ENCODE assay signal across 1 cellular context in genomic region chr1:198269352-198269940, GRCh38.
TF ChIP-seq lines count a peak whose summit lies in the region.

No MANE protein-coding gene starts in this region.

TF ChIP-seq in endothelial cell of umbilical vein, 7 proteins besides CTCF, POLR2A, EP300 and RAD21:
- TF ChIP-seq GATA2 (IDR thresholded peaks at IDR 0.05; ENCODE audit: insufficient read depth, insufficient read length, low read depth, low read length) (no peak), POLR2AphosphoS5 (IDR thresholded peaks at IDR 0.05; ENCODE audit: insufficient read depth, low read depth, low read length) (no peak), JUN (IDR thresholded peaks at IDR 0.05; ENCODE audit: borderline replicate concordance, insufficient read depth, insufficient read length, low read depth) (peak; percentile 52), MYC (IDR thresholded peaks at IDR 0.05; ENCODE audit: low read depth, low read length) (no peak), MAX (IDR thresholded peaks at IDR 0.05; ENCODE audit: insufficient read depth, insufficient read length) (no peak), FOS (IDR thresholded peaks at IDR 0.05; ENCODE audit: borderline replicate concordance, insufficient read depth, low read length) (peak; percentile 60), EZH2 (IDR thresholded peaks at IDR 0.05; ENCODE audit: borderline replicate concordance, low read depth, low read length, severe bottlenecking) (no peak)
